9 cellular contexts compared by ENCODE assay signal in genomic region chr7:117014673-117015133, GRCh38.
DNase-seq lines count a peak whose midpoint lies in the region; ATAC-seq and TF ChIP-seq lines count a peak whose summit lies in the region.
"Had no signal": no experiment of that assay in that cellular context is flagged by ENCODE, and none has a peak within 500 bp of the region (broad histone marks: within the 10 kb centered on the region; RNA-seq: fewer than 3 reads in every experiment).

No MANE protein-coding gene starts in this region.

- H3K27me3 ChIP-seq in OCI-LY3 (ENCODE audit: low read depth, low read length), result no peaks in the 10 kb centered on the region
- H3K27me3 ChIP-seq in naive thymus-derived CD4-positive, alpha-beta T cell (ENCODE audit: control insufficient read depth in 2 of 2, insufficient read depth in 2 of 2, low read length in 2 of 2), result no peaks in the 10 kb centered on the region

- peak overlapping the region; percentile 78 for H3K4me2 ChIP-seq in OCI-LY3 (ENCODE audit: low read length)

- intact Hi-C loops in naive thymus-derived CD4-positive, alpha-beta T cell (cut with micrococcal nuclease), result loop anchor here in 1 of 2 donors (2.0 to 5.0 kb wide), 2 partner anchors 34 to 1168 kb away; partner anchors contain the start of gene LSM8

- H3K9ac ChIP-seq in OCI-LY3 (ENCODE audit: low read length), result peak overlapping the region; percentile 79

- TF ChIP-seq CTCF in OCI-LY3 (IDR thresholded peaks at IDR 0.05; ENCODE audit: low read depth, low read length), result no peak

- peak; percentile 9 for DNase-seq in activated naive CD4-positive, alpha-beta T cell treated with Interleukin-2 at 50 U/mL for 16 hours
- no peak for DNase-seq in activated naive CD4-positive, alpha-beta T cell treated with anti-CD3 and anti-CD28 coated beads, Interleukin-2, amount 50 U/mL, for 72 hours (ENCODE audit: low spot score in 2 of 2)
- no peak for DNase-seq in effector memory CD8-positive, alpha-beta T cell
- DNase-seq in naive thymus-derived CD4-positive, alpha-beta T cell, result no peak
- no peak for DNase-seq in activated gamma-delta T cell treated with Interleukin-2 at 50 U/mL for 16 hours
- DNase-seq in RKO (ENCODE audit: low spot score), result no peak

- peaks cover 15% of the 10 kb centered on the region for H3K36me3 ChIP-seq in OCI-LY3 (replicated peaks; ENCODE audit: low read depth, low read length)
- H3K36me3 ChIP-seq in naive thymus-derived CD4-positive, alpha-beta T cell (ENCODE audit: control insufficient read depth in 2 of 3, insufficient read depth in 3 of 3, low read length in 3 of 3), result no peaks in the 10 kb centered on the region

- no peak overlapping the region for H3K4me3 Mint-ChIP-seq in effector memory CD8-positive, alpha-beta T cell
- H3K4me3 Mint-ChIP-seq in naive thymus-derived CD4-positive, alpha-beta T cell, result peak overlapping the region in 3 of 10 donors; percentile 1 to 45 (median 35)

- peaks cover 23% of the 10 kb centered on the region for H4K20me1 ChIP-seq in OCI-LY3 (ENCODE audit: insufficient read depth, low read length)

- H3K27me3 Mint-ChIP-seq in effector memory CD8-positive, alpha-beta T cell, result no peaks in the 10 kb centered on the region
- H3K27me3 Mint-ChIP-seq in naive thymus-derived CD4-positive, alpha-beta T cell, result peaks cover 0 to 53% (median 0%) of the 10 kb centered on the region in 5 donors

- H3K79me2 ChIP-seq in OCI-LY3 (ENCODE audit: low read length), result peaks cover 84% of the 10 kb centered on the region

- no peak overlapping the region for H3K27ac Mint-ChIP-seq in activated naive CD4-positive, alpha-beta T cell treated with anti-CD3 and anti-CD28 coated beads, Interleukin-2, amount 50 U/mL, for 72 hours
- H3K27ac Mint-ChIP-seq in effector memory CD8-positive, alpha-beta T cell, result no peak overlapping the region
- H3K27ac Mint-ChIP-seq in naive thymus-derived CD4-positive, alpha-beta T cell, result no peak overlapping the region

- H3K27ac ChIP-seq in OCI-LY3 (ENCODE audit: low read length), result peak overlapping the region; percentile 69
- H3K27ac ChIP-seq in naive thymus-derived CD4-positive, alpha-beta T cell (ENCODE audit: low read depth, low read length), result no peak overlapping the region

- peaks cover 69% of the 10 kb centered on the region for H3K4me1 ChIP-seq in OCI-LY3 (ENCODE audit: low read length)
- H3K4me1 ChIP-seq in naive thymus-derived CD4-positive, alpha-beta T cell (ENCODE audit: control insufficient read depth in 2 of 2, insufficient read depth in 2 of 2, low read length in 2 of 2), result peaks cover 9 to 21% of the 10 kb centered on the region in 2 donors

- no peaks in the 10 kb centered on the region for H3K36me3 Mint-ChIP-seq in activated naive CD4-positive, alpha-beta T cell treated with anti-CD3 and anti-CD28 coated beads, Interleukin-2, amount 50 U/mL, for 72 hours
- H3K36me3 Mint-ChIP-seq in effector memory CD8-positive, alpha-beta T cell (ENCODE audit: insufficient read depth), result no peaks in the 10 kb centered on the region
- H3K36me3 Mint-ChIP-seq in naive thymus-derived CD4-positive, alpha-beta T cell, result no peaks in the 10 kb centered on the region

- ATAC-seq in activated naive CD4-positive, alpha-beta T cell treated with anti-CD3 and anti-CD28 coated beads, Interleukin-2, amount 50 U/mL, for 72 hours, result no peak
- ATAC-seq in HG02973 (IDR thresholded peaks at IDR 0.05; ENCODE audit: unreplicated experiment), result peak; percentile 31
- ATAC-seq in effector memory CD8-positive, alpha-beta T cell (replicated peaks), result peak; percentile 44
- ATAC-seq in naive thymus-derived CD4-positive, alpha-beta T cell, result peak; percentile 74

- peaks cover 24 to 34% of the 10 kb centered on the region in 2 donors for H3K4me1 Mint-ChIP-seq in effector memory CD8-positive, alpha-beta T cell (ENCODE audit: low read depth in 2 of 2)
- peaks cover 23 to 41% (median 33%) of the 10 kb centered on the region in 7 donors for H3K4me1 Mint-ChIP-seq in naive thymus-derived CD4-positive, alpha-beta T cell

- H2AFZ ChIP-seq in OCI-LY3 (ENCODE audit: low read depth, low read length), result no peak overlapping the region

- H3K4me3 ChIP-seq in OCI-LY3 (ENCODE audit: low read length), result peak overlapping the region; percentile 76
- no peak overlapping the region for H3K4me3 ChIP-seq in naive thymus-derived CD4-positive, alpha-beta T cell (ENCODE audit: low read length)
- H3K4me3 ChIP-seq: skin epidermis had no signal

- H3K9me3 Mint-ChIP-seq in activated naive CD4-positive, alpha-beta T cell treated with anti-CD3 and anti-CD28 coated beads, Interleukin-2, amount 50 U/mL, for 72 hours, result no peaks in the 10 kb centered on the region
- no peaks in the 10 kb centered on the region for H3K9me3 Mint-ChIP-seq in effector memory CD8-positive, alpha-beta T cell
- H3K9me3 Mint-ChIP-seq in naive thymus-derived CD4-positive, alpha-beta T cell, result peaks cover 0 to 2% (median 0%) of the 10 kb centered on the region in 11 donors

- H3K9me3 ChIP-seq in OCI-LY3 (ENCODE audit: insufficient read depth, low read length), result no peaks in the 10 kb centered on the region
- no peaks in the 10 kb centered on the region for H3K9me3 ChIP-seq in naive thymus-derived CD4-positive, alpha-beta T cell (ENCODE audit: control insufficient read depth in 2 of 3, low read length in 3 of 3)

- POLR2A ChIA-PET in naive thymus-derived CD4-positive, alpha-beta T cell (lab: Charles Lee), result no interaction called here

- CTCF ChIA-PET in naive thymus-derived CD4-positive, alpha-beta T cell (lab: Charles Lee), result interaction anchor here (6.6 kb wide), 1 partner anchor 25 kb away, joined by 64 read pairs; no protein-coding TSS in a partner anchor

Comparison
In these comparisons a context has a peak if more than half of its experiments do, and no peak if none do; other contexts are left out.
1. ATAC-seq: peak in HG02973 (single experiment), effector memory CD8-positive, alpha-beta T cell (single experiment) and naive thymus-derived CD4-positive, alpha-beta T cell (single experiment); none in activated naive CD4-positive, alpha-beta T cell treated with anti-CD3 and anti-CD28 coated beads, Interleukin-2, amount 50 U/mL, for 72 hours (0 of 2).